ENCODE assay signal across 1 cellular context in the genomic region with DNA sequence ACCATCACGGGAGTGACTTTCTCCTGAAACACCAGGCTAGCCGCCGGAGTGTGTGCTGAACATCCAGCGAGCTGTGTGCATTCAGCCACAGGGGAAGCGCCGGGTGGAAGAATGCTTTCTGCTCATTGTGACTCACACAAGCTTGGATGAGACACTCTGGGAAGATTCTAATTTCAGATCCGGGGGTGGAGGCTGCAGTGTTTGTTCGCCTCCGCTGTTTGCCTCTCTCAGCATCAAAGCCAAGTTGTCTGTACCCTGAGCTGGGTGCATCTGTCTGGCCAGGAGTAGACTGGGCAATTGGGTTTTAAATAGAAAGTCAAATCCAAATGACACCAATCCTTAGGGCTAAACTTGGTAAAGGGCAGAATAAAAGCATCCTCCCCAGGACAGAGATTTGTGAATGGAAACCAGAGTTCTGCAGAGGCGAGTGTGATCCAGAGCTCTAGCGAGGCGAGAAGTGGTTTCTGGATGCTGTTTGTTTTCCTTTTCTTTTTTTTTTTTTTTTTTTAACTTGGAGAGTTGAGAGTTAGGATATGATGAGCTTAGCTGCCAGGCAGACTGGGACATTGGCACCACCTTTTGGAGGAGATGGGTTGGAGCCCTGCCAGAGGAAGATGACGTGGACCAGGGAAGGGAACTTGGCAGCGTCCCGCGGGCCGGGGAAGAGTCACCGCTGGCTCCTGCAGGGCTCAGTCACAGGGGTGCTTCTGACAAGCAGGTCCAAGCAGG.
TF ChIP-seq lines count a peak whose summit lies in the region.

No MANE protein-coding gene starts in this region.

TF ChIP-seq in GM23338, 12 proteins besides CTCF, POLR2A, EP300 and RAD21 (continued from another document):
- TF ChIP-seq, protein P1, sequence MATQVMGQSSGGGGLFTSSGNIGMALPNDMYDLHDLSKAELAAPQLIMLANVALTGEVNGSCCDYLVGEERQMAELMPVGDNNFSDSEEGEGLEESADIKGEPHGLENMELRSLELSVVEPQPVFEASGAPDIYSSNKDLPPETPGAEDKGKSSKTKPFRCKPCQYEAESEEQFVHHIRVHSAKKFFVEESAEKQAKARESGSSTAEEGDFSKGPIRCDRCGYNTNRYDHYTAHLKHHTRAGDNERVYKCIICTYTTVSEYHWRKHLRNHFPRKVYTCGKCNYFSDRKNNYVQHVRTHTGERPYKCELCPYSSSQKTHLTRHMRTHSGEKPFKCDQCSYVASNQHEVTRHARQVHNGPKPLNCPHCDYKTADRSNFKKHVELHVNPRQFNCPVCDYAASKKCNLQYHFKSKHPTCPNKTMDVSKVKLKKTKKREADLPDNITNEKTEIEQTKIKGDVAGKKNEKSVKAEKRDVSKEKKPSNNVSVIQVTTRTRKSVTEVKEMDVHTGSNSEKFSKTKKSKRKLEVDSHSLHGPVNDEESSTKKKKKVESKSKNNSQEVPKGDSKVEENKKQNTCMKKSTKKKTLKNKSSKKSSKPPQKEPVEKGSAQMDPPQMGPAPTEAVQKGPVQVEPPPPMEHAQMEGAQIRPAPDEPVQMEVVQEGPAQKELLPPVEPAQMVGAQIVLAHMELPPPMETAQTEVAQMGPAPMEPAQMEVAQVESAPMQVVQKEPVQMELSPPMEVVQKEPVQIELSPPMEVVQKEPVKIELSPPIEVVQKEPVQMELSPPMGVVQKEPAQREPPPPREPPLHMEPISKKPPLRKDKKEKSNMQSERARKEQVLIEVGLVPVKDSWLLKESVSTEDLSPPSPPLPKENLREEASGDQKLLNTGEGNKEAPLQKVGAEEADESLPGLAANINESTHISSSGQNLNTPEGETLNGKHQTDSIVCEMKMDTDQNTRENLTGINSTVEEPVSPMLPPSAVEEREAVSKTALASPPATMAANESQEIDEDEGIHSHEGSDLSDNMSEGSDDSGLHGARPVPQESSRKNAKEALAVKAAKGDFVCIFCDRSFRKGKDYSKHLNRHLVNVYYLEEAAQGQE (IDR thresholded peaks at IDR 0.05; ENCODE audit: unreplicated experiment), result no peak
- TF ChIP-seq ZNF331 (CRISPR knock-in tag; IDR thresholded peaks at IDR 0.05; ENCODE audit: low read depth), result no peak
- no peak for TF ChIP-seq STAT1 (IDR thresholded peaks at IDR 0.05; ENCODE audit: unreplicated experiment)
- TF ChIP-seq, protein P2, sequence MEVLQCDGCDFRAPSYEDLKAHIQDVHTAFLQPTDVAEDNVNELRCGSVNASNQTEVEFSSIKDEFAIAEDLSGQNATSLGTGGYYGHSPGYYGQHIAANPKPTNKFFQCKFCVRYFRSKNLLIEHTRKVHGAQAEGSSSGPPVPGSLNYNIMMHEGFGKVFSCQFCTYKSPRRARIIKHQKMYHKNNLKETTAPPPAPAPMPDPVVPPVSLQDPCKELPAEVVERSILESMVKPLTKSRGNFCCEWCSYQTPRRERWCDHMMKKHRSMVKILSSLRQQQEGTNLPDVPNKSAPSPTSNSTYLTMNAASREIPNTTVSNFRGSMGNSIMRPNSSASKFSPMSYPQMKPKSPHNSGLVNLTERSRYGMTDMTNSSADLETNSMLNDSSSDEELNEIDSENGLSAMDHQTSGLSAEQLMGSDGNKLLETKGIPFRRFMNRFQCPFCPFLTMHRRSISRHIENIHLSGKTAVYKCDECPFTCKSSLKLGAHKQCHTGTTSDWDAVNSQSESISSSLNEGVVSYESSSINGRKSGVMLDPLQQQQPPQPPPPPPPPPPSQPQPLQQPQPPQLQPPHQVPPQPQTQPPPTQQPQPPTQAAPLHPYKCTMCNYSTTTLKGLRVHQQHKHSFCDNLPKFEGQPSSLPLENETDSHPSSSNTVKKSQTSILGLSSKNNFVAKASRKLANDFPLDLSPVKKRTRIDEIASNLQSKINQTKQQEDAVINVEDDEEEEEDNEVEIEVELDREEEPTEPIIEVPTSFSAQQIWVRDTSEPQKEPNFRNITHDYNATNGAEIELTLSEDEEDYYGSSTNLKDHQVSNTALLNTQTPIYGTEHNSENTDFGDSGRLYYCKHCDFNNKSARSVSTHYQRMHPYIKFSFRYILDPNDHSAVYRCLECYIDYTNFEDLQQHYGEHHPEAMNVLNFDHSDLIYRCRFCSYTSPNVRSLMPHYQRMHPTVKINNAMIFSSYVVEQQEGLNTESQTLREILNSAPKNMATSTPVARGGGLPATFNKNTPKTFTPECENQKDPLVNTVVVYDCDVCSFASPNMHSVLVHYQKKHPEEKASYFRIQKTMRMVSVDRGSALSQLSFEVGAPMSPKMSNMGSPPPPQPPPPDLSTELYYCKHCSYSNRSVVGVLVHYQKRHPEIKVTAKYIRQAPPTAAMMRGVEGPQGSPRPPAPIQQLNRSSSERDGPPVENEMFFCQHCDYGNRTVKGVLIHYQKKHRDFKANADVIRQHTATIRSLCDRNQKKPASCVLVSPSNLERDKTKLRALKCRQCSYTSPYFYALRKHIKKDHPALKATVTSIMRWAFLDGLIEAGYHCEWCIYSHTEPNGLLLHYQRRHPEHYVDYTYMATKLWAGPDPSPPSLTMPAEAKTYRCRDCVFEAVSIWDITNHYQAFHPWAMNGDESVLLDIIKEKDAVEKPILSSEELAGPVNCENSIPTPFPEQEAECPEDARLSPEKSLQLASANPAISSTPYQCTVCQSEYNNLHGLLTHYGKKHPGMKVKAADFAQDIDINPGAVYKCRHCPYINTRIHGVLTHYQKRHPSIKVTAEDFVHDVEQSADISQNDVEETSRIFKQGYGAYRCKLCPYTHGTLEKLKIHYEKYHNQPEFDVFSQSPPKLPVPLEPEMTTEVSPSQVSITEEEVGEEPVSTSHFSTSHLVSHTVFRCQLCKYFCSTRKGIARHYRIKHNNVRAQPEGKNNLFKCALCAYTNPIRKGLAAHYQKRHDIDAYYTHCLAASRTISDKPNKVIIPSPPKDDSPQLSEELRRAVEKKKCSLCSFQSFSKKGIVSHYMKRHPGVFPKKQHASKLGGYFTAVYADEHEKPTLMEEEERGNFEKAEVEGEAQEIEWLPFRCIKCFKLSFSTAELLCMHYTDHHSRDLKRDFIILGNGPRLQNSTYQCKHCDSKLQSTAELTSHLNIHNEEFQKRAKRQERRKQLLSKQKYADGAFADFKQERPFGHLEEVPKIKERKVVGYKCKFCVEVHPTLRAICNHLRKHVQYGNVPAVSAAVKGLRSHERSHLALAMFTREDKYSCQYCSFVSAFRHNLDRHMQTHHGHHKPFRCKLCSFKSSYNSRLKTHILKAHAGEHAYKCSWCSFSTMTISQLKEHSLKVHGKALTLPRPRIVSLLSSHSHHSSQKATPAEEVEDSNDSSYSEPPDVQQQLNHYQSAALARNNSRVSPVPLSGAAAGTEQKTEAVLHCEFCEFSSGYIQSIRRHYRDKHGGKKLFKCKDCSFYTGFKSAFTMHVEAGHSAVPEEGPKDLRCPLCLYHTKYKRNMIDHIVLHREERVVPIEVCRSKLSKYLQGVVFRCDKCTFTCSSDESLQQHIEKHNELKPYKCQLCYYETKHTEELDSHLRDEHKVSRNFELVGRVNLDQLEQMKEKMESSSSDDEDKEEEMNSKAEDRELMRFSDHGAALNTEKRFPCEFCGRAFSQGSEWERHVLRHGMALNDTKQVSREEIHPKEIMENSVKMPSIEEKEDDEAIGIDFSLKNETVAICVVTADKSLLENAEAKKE (CRISPR knock-in tag; IDR thresholded peaks at IDR 0.05), result no peak
- no peak for TF ChIP-seq JUNB (IDR thresholded peaks at IDR 0.05; ENCODE audit: unreplicated experiment)
- no peak for TF ChIP-seq CREB1 (CRISPR knock-in tag; IDR thresholded peaks at IDR 0.05; ENCODE audit: low read depth)
- no peak for TF ChIP-seq NANOG (IDR thresholded peaks at IDR 0.05; ENCODE audit: borderline replicate concordance)
